Comparison of ENCODE assay signal across 15 cellular contexts in genomic region chr1:29361686-29362085, GRCh38.
DNase-seq lines count a peak whose midpoint lies in the region; TF ChIP-seq lines count a peak whose summit lies in the region.
"Had no signal": no experiment of that assay in that cellular context is flagged by ENCODE, and none has a peak within 500 bp of the region (broad histone marks: within the 10 kb centered on the region; RNA-seq: fewer than 3 reads in every experiment).

No MANE protein-coding gene starts in this region.

- H3K9me3 Mint-ChIP-seq in endothelial cell (ENCODE audit: unreplicated experiment) = no peaks in the 10 kb centered on the region
- H3K9me3 Mint-ChIP-seq: CD8-positive, alpha-beta T cell; HFFc6 had no signal

- WGBS in mammary epithelial cell (ENCODE audit: low coverage, missing lambda C conversion rate) = 44% methylated on average over 6 of the region's 6 CpGs
- no CpG with 5 or more reads among the region's 6 CpGs for WGBS in trophoblast cell (ENCODE audit: extremely low coverage, insufficient coverage, insufficient read length)
- WGBS in adrenal gland, 4 donors = 74 to 87% (median 79%) methylated on average over 5 to 6 of the region's 6 CpGs

- H3K18ac ChIP-seq in trophoblast cell (ENCODE audit: low read length) = no peak overlapping the region

- no peak overlapping the region for H2AK5ac ChIP-seq in trophoblast cell (ENCODE audit: low read length)

- H3K79me2 ChIP-seq in mammary epithelial cell (ENCODE audit: insufficient read depth, low read length) (no peaks in the 10 kb centered on the region), trophoblast cell (ENCODE audit: control insufficient read depth, insufficient read depth, low read length, poor library complexity) (no peaks in the 10 kb centered on the region)

- no peak overlapping the region for H3K14ac ChIP-seq in trophoblast cell (ENCODE audit: low read length)

- H3K36me3 ChIP-seq in mammary epithelial cell (ENCODE audit: insufficient read depth, low read length) (no peaks in the 10 kb centered on the region), breast epithelium (no peaks in the 10 kb centered on the region), trophoblast cell (ENCODE audit: control insufficient read depth in 1 of 2, insufficient read depth in 2 of 2, low read length in 2 of 2) (no peaks in the 10 kb centered on the region), adrenal gland (replicated peaks in 1 of 2) (no peaks in the 10 kb centered on the region)
- H3K36me3 ChIP-seq: BLaER1 had no signal

- no peaks in the 10 kb centered on the region for H3K36me3 Mint-ChIP-seq in endothelial cell (ENCODE audit: low read depth, unreplicated experiment)
- H3K36me3 Mint-ChIP-seq: CD14-positive monocyte; CD8-positive, alpha-beta T cell had no signal

- H3K4me1 ChIP-seq in mammary epithelial cell (ENCODE audit: insufficient read depth, low read length) = peaks cover 15% of the 10 kb centered on the region
- no peaks in the 10 kb centered on the region for H3K4me1 ChIP-seq in breast epithelium
- H3K4me1 ChIP-seq in trophoblast cell (ENCODE audit: control insufficient read depth in 1 of 2, insufficient read depth in 2 of 2, low read length in 2 of 2) = no peaks in the 10 kb centered on the region
- no peaks in the 10 kb centered on the region for H3K4me1 ChIP-seq in adrenal gland (replicated peaks in 1 of 2)
- H3K4me1 ChIP-seq: BLaER1, Caco-2 had no signal

- H4K8ac ChIP-seq in trophoblast cell (ENCODE audit: low read depth, low read length) = no peak overlapping the region

- H2BK5ac ChIP-seq in trophoblast cell (ENCODE audit: low read depth, low read length, poor library complexity) = no peak overlapping the region

- H3K4me3 ChIP-seq in mammary epithelial cell (replicated peaks in 1 of 3; ENCODE audit: insufficient read depth in 1 of 3, low read depth in 2 of 3, low read length in 3 of 3) = no peak overlapping the region
- H3K4me3 ChIP-seq in breast epithelium = no peak overlapping the region
- no peak overlapping the region for H3K4me3 ChIP-seq in trophoblast cell (ENCODE audit: low read depth, low read length)
- no peak overlapping the region for H3K4me3 ChIP-seq in adrenal gland
- H3K4me3 ChIP-seq: BLaER1, GM23248 had no signal

- H3K4me2 ChIP-seq in mammary epithelial cell (ENCODE audit: insufficient read depth, low read depth, low read length) (no peak overlapping the region), trophoblast cell (ENCODE audit: low read length) (no peak overlapping the region)
- H3K4me2 ChIP-seq: BLaER1 had no signal

- H3K27ac Mint-ChIP-seq in endothelial cell (ENCODE audit: unreplicated experiment) = peak overlapping the region; percentile 17
- H3K27ac Mint-ChIP-seq: CD14-positive monocyte; CD8-positive, alpha-beta T cell; HFFc6 had no signal

- H3K9me3 ChIP-seq in mammary epithelial cell (replicated peaks; ENCODE audit: insufficient read depth, low read length) (no peaks in the 10 kb centered on the region), breast epithelium (no peaks in the 10 kb centered on the region), trophoblast cell (ENCODE audit: insufficient read depth, low read depth, low read length) (peaks cover 4% of the 10 kb centered on the region), adrenal gland (replicated peaks in 1 of 3) (no peaks in the 10 kb centered on the region)
- H3K9me3 ChIP-seq: BLaER1, Caco-2 had no signal

- H3K23ac ChIP-seq in trophoblast cell (ENCODE audit: low read length) = no peak overlapping the region

- dilution Hi-C loops in mammary epithelial cell (cut with HindIII; ENCODE audit: low sequenced_read_pairs) = no loop called here

- no peaks in the 10 kb centered on the region for H4K20me1 ChIP-seq in mammary epithelial cell (ENCODE audit: insufficient read depth, low read length)
- H4K20me1 ChIP-seq: BLaER1 had no signal

- intact Hi-C loops in mammary epithelial cell (cut with micrococcal nuclease) = loop anchor here (10.0 kb wide), 1 partner anchor 723 kb away; no protein-coding TSS in a partner anchor
- intact Hi-C loops in breast epithelium (cut with DNase I; ENCODE audit: low total_unique reads) = no loop called here
- intact Hi-C loops in adrenal gland (cut with DNase I) = no loop called here

- BruUV-seq in mammary epithelial cell (replicated peaks; lab: Mats Ljungman, UMichigan) = no TSS peak

- H3K4me1 Mint-ChIP-seq in endothelial cell (ENCODE audit: unreplicated experiment) = no peaks in the 10 kb centered on the region
- H3K4me1 Mint-ChIP-seq: CD14-positive monocyte had no signal

- DNase-seq in mammary epithelial cell (peak; percentile 11), breast epithelium (ENCODE audit: low spot score in 2 of 2) (no peak), endothelial cell (ENCODE audit: low spot score) (no peak), trophoblast cell (peak; percentile 34 to 60), NCI-H446 (lab: John Stamatoyannopoulos, UW) (no peak), adrenal gland (no peak)
- DNase-seq in activated CD4-positive, alpha-beta T cell treated with anti-CD3 and anti-CD28 coated beads, Interleukin-2, amount 50 U/mL, for 4 hours = no peak
- DNase-seq: 8988T; Caco-2; CD8-positive, alpha-beta T cell; GM23248; HFFc6 had no signal

- in situ Hi-C loops in mammary epithelial cell (cut with MboI; ENCODE audit: low sequenced_read_pairs in 2 of 2) = no loop called here

- H3K4ac ChIP-seq in trophoblast cell (ENCODE audit: low read depth, low read length) = no peak overlapping the region

- no peak overlapping the region for H2BK120ac ChIP-seq in trophoblast cell (ENCODE audit: insufficient read depth, low read length, poor library complexity)

- H4K12ac ChIP-seq in trophoblast cell (ENCODE audit: low read depth, low read length) = no peak overlapping the region

- CTCF ChIA-PET in mammary epithelial cell (lab: Charles Lee; ENCODE audit: low non-redundant PET) = no interaction called here

- no peak overlapping the region for H3K4me3 Mint-ChIP-seq in endothelial cell (ENCODE audit: unreplicated experiment)
- H3K4me3 Mint-ChIP-seq: CD14-positive monocyte; CD8-positive, alpha-beta T cell; HFFc6 had no signal

- TF ChIP-seq POLR2A in breast epithelium (IDR thresholded peaks at IDR 0.05) = no peak
- no peak for TF ChIP-seq POLR2A in adrenal gland (IDR thresholded peaks at IDR 0.05)

- no peak overlapping the region for H3K9ac ChIP-seq in mammary epithelial cell (ENCODE audit: insufficient read depth, low read length)
- no peak overlapping the region for H3K9ac ChIP-seq in trophoblast cell (ENCODE audit: low read length)
- H3K9ac ChIP-seq: BLaER1, GM23248 had no signal

- H2BK12ac ChIP-seq in trophoblast cell (ENCODE audit: low read length) = no peak overlapping the region

- H3K27me3 Mint-ChIP-seq in endothelial cell (ENCODE audit: unreplicated experiment) = peaks cover 5% of the 10 kb centered on the region

- H3K27ac ChIP-seq in mammary epithelial cell (ENCODE audit: insufficient read depth, low read depth, low read length) (no peak overlapping the region), breast epithelium (no peak overlapping the region), trophoblast cell (ENCODE audit: low read depth, low read length) (no peak overlapping the region), adrenal gland (no peak overlapping the region)
- H3K27ac ChIP-seq: BLaER1, GM23248, HL-60 had no signal

- H4K91ac ChIP-seq in trophoblast cell (ENCODE audit: low read depth, low read length) = no peak overlapping the region

- H3K27me3 ChIP-seq in mammary epithelial cell (ENCODE audit: insufficient read depth, low read length) (no peaks in the 10 kb centered on the region), breast epithelium (no peaks in the 10 kb centered on the region), trophoblast cell (ENCODE audit: insufficient read depth, low read length) (no peaks in the 10 kb centered on the region), adrenal gland (no peaks in the 10 kb centered on the region)
- H3K27me3 ChIP-seq: BLaER1 had no signal

- no peaks in the 10 kb centered on the region for H3K79me1 ChIP-seq in trophoblast cell (ENCODE audit: low read length)

- no peak for TF ChIP-seq CTCF in mammary epithelial cell (conservative IDR thresholded peaks at IDR 0.05 in 1 of 2, IDR thresholded peaks at IDR 0.05 in 1 of 2; ENCODE audit: extremely low read depth in 1 of 2, insufficient read depth in 1 of 2, low read depth in 1 of 2, low read length in 2 of 2)
- no peak for TF ChIP-seq CTCF in breast epithelium (IDR thresholded peaks at IDR 0.05)
- TF ChIP-seq CTCF in endothelial cell (IDR thresholded peaks at IDR 0.05; ENCODE audit: unreplicated experiment) = no peak
- no peak for TF ChIP-seq CTCF in adrenal gland (IDR thresholded peaks at IDR 0.05)

- H2AFZ ChIP-seq in mammary epithelial cell (ENCODE audit: low read depth, low read length) = no peak overlapping the region
- H2AFZ ChIP-seq in trophoblast cell (ENCODE audit: insufficient read depth, low read length, poor library complexity) = no peak overlapping the region
- H2AFZ ChIP-seq: GM23248 had no signal

Comparison
In these comparisons a context has a peak if more than half of its experiments do, and no peak if none do; other contexts are left out.
1. DNase-seq: peak in mammary epithelial cell (single experiment) and trophoblast cell (2 of 2); none in breast epithelium (0 of 2), endothelial cell (single experiment), NCI-H446 (0 of 2), adrenal gland (0 of 7) and activated CD4-positive, alpha-beta T cell treated with anti-CD3 and anti-CD28 coated beads, Interleukin-2, amount 50 U/mL, for 4 hours (0 of 2).